In genomic region chr13:45393941-45394570, GRCh38 we compare ENCODE assay signal across 9 cellular contexts. TPM values are rescaled to one million over a fixed set of nuclear protein-coding genes. Genes with fewer than 3 reads are reported as not detected.
DNase-seq lines count a peak whose midpoint lies in the region; ATAC-seq, FAIRE-seq and TF ChIP-seq lines count a peak whose summit lies in the region.
"Had no signal": no experiment of that assay in that cellular context is flagged by ENCODE, and none has a peak within 500 bp of the region (broad histone marks: within the 10 kb centered on the region; RNA-seq: fewer than 3 reads in every experiment).

No MANE protein-coding gene starts in this region.

- H3K4me3 Mint-ChIP-seq in activated CD4-positive, alpha-beta T cell treated with anti-CD3 and anti-CD28 coated beads, Interleukin-2, amount 10 ng/mL, durations not matched to agents 24 days and 14 days: no peak overlapping the region
- H3K4me3 Mint-ChIP-seq in osteocyte (ENCODE audit: unreplicated experiment): no peak overlapping the region

- no peaks in the 10 kb centered on the region for H3K9me3 Mint-ChIP-seq in activated CD4-positive, alpha-beta T cell treated with anti-CD3 and anti-CD28 coated beads, Interleukin-2, amount 10 ng/mL, durations not matched to agents 24 days and 14 days
- no peaks in the 10 kb centered on the region for H3K9me3 Mint-ChIP-seq in osteocyte (ENCODE audit: unreplicated experiment)

- H3K27ac ChIP-seq in A549: no peak overlapping the region
- H3K27ac ChIP-seq: upper lobe of left lung had no signal

- 21% methylated on average over 4 of the region's 4 CpGs for WGBS in A549 (ENCODE audit: missing lambda C conversion rate)

- no peak for TF ChIP-seq EP300 in A549 (IDR thresholded peaks at IDR 0.05)

- CTCF ChIA-PET in A549 (lab: Yijun Ruan, JAX): interaction anchor here (0.5 to 6.2 kb wide), 15 partner anchors 8 to 434 kb away, joined by 3 to 59 read pairs (median 3); no protein-coding TSS in a partner anchor

- H3K4me2 ChIP-seq in A549: no peak overlapping the region

- H3K4me1 Mint-ChIP-seq in activated CD4-positive, alpha-beta T cell treated with anti-CD3 and anti-CD28 coated beads, Interleukin-2, amount 10 ng/mL, durations not matched to agents 24 days and 14 days: peaks cover 38% of the 10 kb centered on the region
- no peaks in the 10 kb centered on the region for H3K4me1 Mint-ChIP-seq in osteocyte (ENCODE audit: unreplicated experiment)

- H3K4me3 ChIP-seq in A549: no peak overlapping the region
- H3K4me3 ChIP-seq in foreskin fibroblast (ENCODE audit: low read depth in 1 of 2, low read length in 2 of 2): no peak overlapping the region
- H3K4me3 ChIP-seq: upper lobe of left lung had no signal

- peak; percentile 55 for TF ChIP-seq CTCF in A549 (IDR thresholded peaks at IDR 0.05)
- TF ChIP-seq CTCF in foreskin fibroblast (IDR thresholded peaks at IDR 0.05; ENCODE audit: low read depth, low read length): peak; percentile 73
- TF ChIP-seq CTCF in osteocyte (IDR thresholded peaks at IDR 0.05): peak; percentile 76

- H3K9me3 ChIP-seq in A549: no peaks in the 10 kb centered on the region
- H3K9me3 ChIP-seq: upper lobe of left lung had no signal

- POLR2A ChIA-PET in A549 (lab: Yijun Ruan, JAX): interaction anchor here (0.8 kb wide), 1 partner anchor 24 kb away, joined by 4 read pairs; the partner anchor contains the start of gene SLC25A30

- no peak overlapping the region for H3K27ac Mint-ChIP-seq in activated CD4-positive, alpha-beta T cell treated with anti-CD3 and anti-CD28 coated beads, Interleukin-2, amount 10 ng/mL, durations not matched to agents 24 days and 14 days
- peak overlapping the region; percentile 35 for H3K27ac Mint-ChIP-seq in osteocyte (ENCODE audit: unreplicated experiment)

- DNase-seq in A549 (ENCODE audit: low read depth in 1 of 2, low spot score in 1 of 2) (peak; percentile 58), ELR (ENCODE audit: low read depth) (peak; percentile 68), NCI-H1092 treated with DMSO at 0.1 percent for 48 hours (lab: John Stamatoyannopoulos, UW) (peak; percentile 25), foreskin fibroblast (peak; percentile 45 to 79), osteocyte (ENCODE audit: extremely low spot score, unreplicated experiment) (no peak), NCI-H510A treated with DMSO at 0.1 percent for 48 hours (lab: John Stamatoyannopoulos, UW) (no peak)
- DNase-seq in activated CD4-positive, alpha-beta T cell treated with anti-CD3 and anti-CD28 coated beads, Interleukin-2, amount 10 ng/mL, durations not matched to agents 24 days and 14 days: peak; percentile 71

- peak; percentile 51 to 52; a peak in 4 of 5 replicates for TF ChIP-seq RAD21 in A549 (conservative IDR thresholded peaks at IDR 0.05 in 1 of 2, IDR thresholded peaks at IDR 0.05 in 1 of 2)

- H3K36me3 Mint-ChIP-seq in activated CD4-positive, alpha-beta T cell treated with anti-CD3 and anti-CD28 coated beads, Interleukin-2, amount 10 ng/mL, durations not matched to agents 24 days and 14 days (ENCODE audit: low read depth): peaks cover 54% of the 10 kb centered on the region
- peaks cover 25% of the 10 kb centered on the region for H3K36me3 Mint-ChIP-seq in osteocyte (ENCODE audit: unreplicated experiment)

- intact Hi-C loops in activated CD4-positive, alpha-beta T cell treated with anti-CD3 and anti-CD28 coated beads, Interleukin-2, amount 10 ng/mL, durations not matched to agents 24 days and 14 days (cut with micrococcal nuclease): loop anchor here (1.0 to 10.0 kb wide), 3 partner anchors 58 to 339 kb away; partner anchors contain the start of gene COG3

- TF ChIP-seq POLR2A in A549 (IDR thresholded peaks at IDR 0.05; ENCODE audit: low read length): no peak

- no peaks in the 10 kb centered on the region for H3K4me1 ChIP-seq in A549

- no peak for FAIRE-seq in A549 (lab: Jason Lieb, UNC)

- ATAC-seq in A549 (peak; percentile 79 to 89; a peak in 4 of 6 replicates), GM19351 (IDR thresholded peaks at IDR 0.05; ENCODE audit: unreplicated experiment) (no peak)

- H3K27me3 Mint-ChIP-seq in activated CD4-positive, alpha-beta T cell treated with anti-CD3 and anti-CD28 coated beads, Interleukin-2, amount 10 ng/mL, durations not matched to agents 24 days and 14 days: no peaks in the 10 kb centered on the region
- no peaks in the 10 kb centered on the region for H3K27me3 Mint-ChIP-seq in osteocyte (ENCODE audit: unreplicated experiment)

TF ChIP-seq in A549, 52 proteins besides CTCF, POLR2A, EP300 and RAD21:
- TF ChIP-seq SMC3 (IDR thresholded peaks at IDR 0.05) (peak; percentile 48), MAZ (IDR thresholded peaks at IDR 0.05; ENCODE audit: borderline replicate concordance, low read depth, low read length) (no peak)

RNA-seq across cellular contexts. Expression of gene SLC25A30, which starts 24.1 kb away (rescaled TPM):
- polyA plus RNA-seq in A549 (2011; rRNA removed): 11.2 and 12.7 TPM in 2 replicates
- 5.6 and 5.7 TPM in 2 replicates for polyA plus RNA-seq in A549 (2012; cell fraction: cytosol; rRNA removed)
- 1.6 and 2.7 TPM in 2 replicates for polyA plus RNA-seq in A549 (2012; cell fraction: nucleus; rRNA removed)
- polyA plus RNA-seq in A549 (2017; fragmentation: RNase III; extraction: RNeasy Plus Mini Kit Qiagen cat#74134 plus additional on column Dnase treatment): 10.1 to 10.6 TPM (median 10.1 TPM) in 3 replicates
- polyA minus RNA-seq in A549 (2011; rRNA and poly(A)+ RNA removed): 14.8 and 28.0 TPM in 2 replicates
- total RNA-seq in activated CD4-positive, alpha-beta T cell treated with anti-CD3 and anti-CD28 coated beads, Interleukin-2, amount 10 ng/mL, durations not matched to agents 24 days and 14 days: 12.9 and 14.2 TPM in 2 replicates
- total RNA-seq in osteocyte: 8.9 and 12.0 TPM in 2 replicates

RNA-seq across cellular contexts. Expression of gene TPT1, which starts 53.1 kb away (rescaled TPM):
- polyA plus RNA-seq in A549 (2011; rRNA removed) (3,255 and 3,850 TPM in 2 replicates), A549 (2017; fragmentation: RNase III; extraction: RNeasy Plus Mini Kit Qiagen cat#74134 plus additional on column Dnase treatment) (2,037 to 2,646 TPM (median 2,486 TPM) in 3 replicates)
- 831 and 881 TPM in 2 replicates for polyA plus RNA-seq in A549 (2012; cell fraction: cytosol; rRNA removed)
- polyA plus RNA-seq in A549 (2012; cell fraction: nucleus; rRNA removed): 235 and 371 TPM in 2 replicates
- 744 and 954 TPM in 2 replicates for polyA minus RNA-seq in A549 (2011; rRNA and poly(A)+ RNA removed)
- 2,188 and 2,224 TPM in 2 replicates for total RNA-seq in activated CD4-positive, alpha-beta T cell treated with anti-CD3 and anti-CD28 coated beads, Interleukin-2, amount 10 ng/mL, durations not matched to agents 24 days and 14 days
- 3,315 and 3,393 TPM in 2 replicates for total RNA-seq in osteocyte

Comparison
In these comparisons a context has a peak if more than half of its experiments do, and no peak if none do; other contexts are left out.
1. DNase-seq: peak in A549 (2 of 2), ELR (single experiment), NCI-H1092 treated with DMSO at 0.1 percent for 48 hours (single experiment), activated CD4-positive, alpha-beta T cell treated with anti-CD3 and anti-CD28 coated beads, Interleukin-2, amount 10 ng/mL, durations not matched to agents 24 days and 14 days (single experiment) and foreskin fibroblast (2 of 2); none in osteocyte (single experiment) and NCI-H510A treated with DMSO at 0.1 percent for 48 hours (single experiment).
2. Peak in every context shown above with its lines, with median percentiles within 50 percentile points of each other: CTCF ChIP-seq.